21 cellular contexts compared by ENCODE assay signal in genomic region chr5:96884995-96885394, GRCh38. TPM values are rescaled to one million over a fixed set of nuclear protein-coding genes. Genes with fewer than 3 reads are reported as not detected.
DNase-seq lines count a peak whose midpoint lies in the region; ATAC-seq lines count a peak whose summit lies in the region.
"Had no signal": no experiment of that assay in that cellular context is flagged by ENCODE, and none has a peak within 500 bp of the region (broad histone marks: within the 10 kb centered on the region; RNA-seq: fewer than 3 reads in every experiment).

No MANE protein-coding gene starts in this region.

- H3K36me3 ChIP-seq in CD4-positive, CD25-positive, alpha-beta regulatory T cell (ENCODE audit: control insufficient read depth, insufficient read depth, low read length) = peaks cover 79% of the 10 kb centered on the region
- H3K36me3 ChIP-seq in CD8-positive, alpha-beta memory T cell (ENCODE audit: insufficient read depth, low read length) = peaks cover 55% of the 10 kb centered on the region

- POLR2A ChIA-PET in CD8-positive, alpha-beta memory T cell (lab: Charles Lee) = interaction anchor here (1.2 kb wide), 1 partner anchor 77 kb away, joined by 5 read pairs; the partner anchor contains the start of gene ERAP1
- POLR2A ChIA-PET in activated CD4-positive, alpha-beta memory T cell treated with anti-CD3 and anti-CD28 coated beads for 36 hours (lab: Charles Lee) = interaction anchor here (1.1 to 1.9 kb wide), 5 partner anchors 10 to 79 kb away, joined by 4 to 8 read pairs (median 5); partner anchors contain the start of genes ERAP2 and LNPEP

- H3K4me1 ChIP-seq in CD4-positive, CD25-positive, alpha-beta regulatory T cell (ENCODE audit: control insufficient read depth, insufficient read depth, low read length, poor library complexity, severe bottlenecking) = peaks cover 62% of the 10 kb centered on the region
- peaks cover 67% of the 10 kb centered on the region for H3K4me1 ChIP-seq in CD8-positive, alpha-beta memory T cell (ENCODE audit: insufficient read depth, low read length)

- peaks cover 78% of the 10 kb centered on the region for H3K36me3 Mint-ChIP-seq in CD4-positive, CD25-positive, alpha-beta regulatory T cell
- peaks cover 22 to 87% (median 54%) of the 10 kb centered on the region in 3 donors for H3K36me3 Mint-ChIP-seq in CD8-positive, alpha-beta memory T cell
- H3K36me3 Mint-ChIP-seq in activated CD4-positive, alpha-beta memory T cell treated with anti-CD3 and anti-CD28 coated beads for 36 hours = peaks cover 62% of the 10 kb centered on the region
- peaks cover 45 to 51% of the 10 kb centered on the region in 2 donors for H3K36me3 Mint-ChIP-seq in naive B cell

- H3K27me3 ChIP-seq in CD4-positive, CD25-positive, alpha-beta regulatory T cell (ENCODE audit: control insufficient read depth, insufficient read depth, low read length) = no peaks in the 10 kb centered on the region
- no peaks in the 10 kb centered on the region for H3K27me3 ChIP-seq in CD8-positive, alpha-beta memory T cell (ENCODE audit: insufficient read depth, low read length, poor library complexity, severe bottlenecking)
- H3K27me3 ChIP-seq: tibial artery had no signal

- ATAC-seq in CD4-positive, CD25-positive, alpha-beta regulatory T cell (ENCODE audit: low read depth in 2 of 2) = no peak
- ATAC-seq in naive B cell (ENCODE audit: low read depth in 2 of 2) (no peak), HG02642 (IDR thresholded peaks at IDR 0.05; ENCODE audit: poor library complexity, unreplicated experiment) (no peak), left colon (no peak)

- peak overlapping the region; percentile 39 to 78 (median 62) for H3K4me3 Mint-ChIP-seq in CD4-positive, CD25-positive, alpha-beta regulatory T cell
- peak overlapping the region in 5 of 7 donors; percentile 42 to 83 (median 81) for H3K4me3 Mint-ChIP-seq in CD8-positive, alpha-beta memory T cell
- H3K4me3 Mint-ChIP-seq in activated CD4-positive, alpha-beta memory T cell treated with anti-CD3 and anti-CD28 coated beads for 36 hours = no peak overlapping the region
- peak overlapping the region in 6 of 8 donors; percentile 11 to 80 (median 50) for H3K4me3 Mint-ChIP-seq in naive B cell

- H3K9me3 ChIP-seq in CD4-positive, CD25-positive, alpha-beta regulatory T cell (ENCODE audit: control insufficient read depth in 2 of 2, low read length in 2 of 2) = no peaks in the 10 kb centered on the region
- H3K9me3 ChIP-seq in CD8-positive, alpha-beta memory T cell (ENCODE audit: low read length) = no peaks in the 10 kb centered on the region
- H3K9me3 ChIP-seq: tibial artery had no signal

- H3K9me3 Mint-ChIP-seq in CD4-positive, CD25-positive, alpha-beta regulatory T cell = no peaks in the 10 kb centered on the region
- no peaks in the 10 kb centered on the region for H3K9me3 Mint-ChIP-seq in CD8-positive, alpha-beta memory T cell
- no peaks in the 10 kb centered on the region for H3K9me3 Mint-ChIP-seq in activated CD4-positive, alpha-beta memory T cell treated with anti-CD3 and anti-CD28 coated beads for 36 hours
- H3K9me3 Mint-ChIP-seq in naive B cell = no peaks in the 10 kb centered on the region

- CTCF ChIA-PET in CD8-positive, alpha-beta memory T cell (lab: Charles Lee) = interaction anchor here (0.8 to 2.1 kb wide), 4 partner anchors 8 to 16 kb away, joined by 3 to 12 read pairs (median 4); partner anchors contain the start of gene ERAP2
- CTCF ChIA-PET in activated CD4-positive, alpha-beta memory T cell treated with anti-CD3 and anti-CD28 coated beads for 36 hours (lab: Charles Lee) = interaction anchor here (0.9 to 4.1 kb wide), 7 partner anchors 11 to 277 kb away, joined by 3 to 25 read pairs (median 5); partner anchors contain the start of gene ERAP1

- H3K27ac ChIP-seq in CD4-positive, CD25-positive, alpha-beta regulatory T cell (ENCODE audit: insufficient read depth, low read length, poor library complexity, severe bottlenecking) = peak overlapping the region; percentile 75
- no peak overlapping the region for H3K27ac ChIP-seq in CD8-positive, alpha-beta memory T cell (ENCODE audit: low read depth, low read length)
- H3K27ac ChIP-seq: HL-60, tibial artery had no signal

- H3K4me1 Mint-ChIP-seq in CD4-positive, CD25-positive, alpha-beta regulatory T cell = peaks cover 51 to 79% (median 72%) of the 10 kb centered on the region in 4 donors
- peaks cover 68 to 83% (median 78%) of the 10 kb centered on the region in 3 donors for H3K4me1 Mint-ChIP-seq in CD8-positive, alpha-beta memory T cell
- H3K4me1 Mint-ChIP-seq in activated CD4-positive, alpha-beta memory T cell treated with anti-CD3 and anti-CD28 coated beads for 36 hours (ENCODE audit: low read depth) = peaks cover 64% of the 10 kb centered on the region
- H3K4me1 Mint-ChIP-seq in naive B cell = peaks cover 57 to 70% (median 61%) of the 10 kb centered on the region in 3 donors

- intact Hi-C loops in activated CD4-positive, alpha-beta memory T cell treated with anti-CD3 and anti-CD28 coated beads for 36 hours (cut with micrococcal nuclease) = loop anchor here (1.0 kb wide), 1 partner anchor 9 kb away; the partner anchor contains the start of gene ERAP2
- intact Hi-C loops in left colon (cut with DNase I, micrococcal nuclease) = no loop called here

- DNase-seq in CD4-positive, CD25-positive, alpha-beta regulatory T cell = no peak
- no peak for DNase-seq in CD8-positive, alpha-beta memory T cell
- DNase-seq in activated CD4-positive, alpha-beta memory T cell treated with anti-CD3 and anti-CD28 coated beads for 36 hours = no peak
- DNase-seq in naive B cell (no peak), dedifferentiated amniotic fluid mesenchymal stem cell (ENCODE audit: extremely low spot score) (no peak), left colon (no peak)
- DNase-seq in stimulated activated CD4-positive, alpha-beta T cell treated with anti-CD3 and anti-CD28 coated beads, Interleukin-4, amount 100 ng/mL, for 1 hour = no peak
- DNase-seq: activated CD4-positive, alpha-beta T cell treated with anti-CD3 and anti-CD28 coated beads for 1 hour; activated effector memory CD4-positive, alpha-beta T cell treated with Interleukin-2 at 50 U/mL for 16 hours; DMS153; foreskin fibroblast; midbrain; NCI-H1092 treated with DMSO at 0.1 percent for 48 hours; NCI-H526; OCI-M1; stimulated activated CD4-positive, alpha-beta T cell treated with anti-CD3 and anti-CD28 coated beads, Interleukin-4, amount 100 ng/mL, for 4 hours; stimulated activated CD8-positive, alpha-beta memory T cell treated with anti-CD3 and anti-CD28 coated beads, Interleukin-4, amount 100 ng/mL, for 48 hours; T1000; tibial artery had no signal

- H3K27me3 Mint-ChIP-seq in CD4-positive, CD25-positive, alpha-beta regulatory T cell = no peaks in the 10 kb centered on the region
- H3K27me3 Mint-ChIP-seq in CD8-positive, alpha-beta memory T cell = no peaks in the 10 kb centered on the region
- no peaks in the 10 kb centered on the region for H3K27me3 Mint-ChIP-seq in activated CD4-positive, alpha-beta memory T cell treated with anti-CD3 and anti-CD28 coated beads for 36 hours
- no peaks in the 10 kb centered on the region for H3K27me3 Mint-ChIP-seq in naive B cell

- H3K4me3 ChIP-seq in CD4-positive, CD25-positive, alpha-beta regulatory T cell (ENCODE audit: low read depth, low read length) = peak overlapping the region; percentile 69
- no peak overlapping the region for H3K4me3 ChIP-seq in CD8-positive, alpha-beta memory T cell (ENCODE audit: low read length)
- H3K4me3 ChIP-seq: tibial artery had no signal

- H3K27ac Mint-ChIP-seq in CD4-positive, CD25-positive, alpha-beta regulatory T cell = peak overlapping the region; percentile 95 to 97 (median 95)
- H3K27ac Mint-ChIP-seq in CD8-positive, alpha-beta memory T cell = peak overlapping the region; percentile 92 to 96 (median 95)
- H3K27ac Mint-ChIP-seq in activated CD4-positive, alpha-beta memory T cell treated with anti-CD3 and anti-CD28 coated beads for 36 hours = peak overlapping the region; percentile 87
- peak overlapping the region; percentile 86 to 99 (median 98) for H3K27ac Mint-ChIP-seq in naive B cell

RNA-seq across cellular contexts. Expression of gene ERAP2, which starts 8.7 kb away (rescaled TPM):
- 134 TPM for total RNA-seq in CD4-positive, CD25-positive, alpha-beta regulatory T cell
- 100 to 1,000 TPM in 2 of 4 donors, 1 to 10 TPM in 2; 9.5 to 123 (median 63.6) TPM for polyA plus RNA-seq in CD4-positive, CD25-positive, alpha-beta regulatory T cell
- 10 to 100 TPM; 37.0 to 41.4 TPM for total RNA-seq in CD8-positive, alpha-beta memory T cell
- 128 TPM for polyA plus RNA-seq in CD8-positive, alpha-beta memory T cell
- total RNA-seq in activated CD4-positive, alpha-beta memory T cell treated with anti-CD3 and anti-CD28 coated beads for 36 hours = 10 to 100 TPM; 44.8 to 48.9 TPM
- polyA plus RNA-seq in naive B cell (ENCODE audit: low read depth in 6 of 6) = 10 to 100 TPM in 5 of 6 donors, 1 to 10 TPM in 1; 9.9 to 98.7 (median 15.5) TPM
- total RNA-seq in left colon = 10 to 100 TPM; 21.2 to 35.3 TPM

RNA-seq across cellular contexts. Expression of gene LNPEP, which starts 50.9 kb away (rescaled TPM):
- total RNA-seq in CD4-positive, CD25-positive, alpha-beta regulatory T cell = 95.7 TPM
- polyA plus RNA-seq in CD4-positive, CD25-positive, alpha-beta regulatory T cell = 10 to 100 TPM; 39.6 to 45.4 (median 42.6) TPM
- 10 to 100 TPM; 37.6 to 40.5 TPM for total RNA-seq in CD8-positive, alpha-beta memory T cell
- polyA plus RNA-seq in CD8-positive, alpha-beta memory T cell = 40.1 TPM
- 10 to 100 TPM; 44.7 to 45.8 TPM for total RNA-seq in activated CD4-positive, alpha-beta memory T cell treated with anti-CD3 and anti-CD28 coated beads for 36 hours
- polyA plus RNA-seq in naive B cell (ENCODE audit: low read depth in 6 of 6) = 10 to 100 TPM; 17.3 to 50.9 (median 44.3) TPM
- total RNA-seq in left colon = 10 to 100 TPM; 32.2 to 34.4 TPM
